In genomic region chr3:192929755-192930491, GRCh38 we compare ENCODE assay signal across 14 cellular contexts.
DNase-seq lines count a peak whose midpoint lies in the region; ATAC-seq lines count a peak whose summit lies in the region.
"Had no signal": no experiment of that assay in that cellular context is flagged by ENCODE, and none has a peak within 500 bp of the region (broad histone marks: within the 10 kb centered on the region; RNA-seq: fewer than 3 reads in every experiment).

No MANE protein-coding gene starts in this region.

- 0 out of 22 replicates have a peak, but pooled peaks cover 0 to under 1% (median 0%) of the 10 kb centered on the region in 11 experiments for H3K9me3 ChIP-seq in BLaER1 treated with 17β-estradiol and CSF1 and Interleukin-3, amounts not matched to agents 10 nM and 100 nM (replicated peaks in 1 of 11)

- H3K4me3 ChIP-seq in BLaER1 treated with 17β-estradiol and CSF1 and Interleukin-3, amounts not matched to agents 10 nM and 100 nM, result no peak overlapping the region

- H3K27me3 ChIP-seq in BLaER1 treated with 17β-estradiol and CSF1 and Interleukin-3, amounts not matched to agents 10 nM and 100 nM, result no peaks in the 10 kb centered on the region

- no peaks in the 10 kb centered on the region for H3K36me3 ChIP-seq in BLaER1 treated with 17β-estradiol and CSF1 and Interleukin-3, amounts not matched to agents 10 nM and 100 nM

- H3K27ac ChIP-seq in BLaER1 treated with 17β-estradiol and CSF1 and Interleukin-3, amounts not matched to agents 10 nM and 100 nM, result no peak overlapping the region; a peak in 1 of 22 replicates

- H3K4me2 ChIP-seq in BLaER1 treated with 17β-estradiol and CSF1 and Interleukin-3, amounts not matched to agents 10 nM and 100 nM, result peak overlapping the region in 9 of 11 experiments; percentile 7 to 64 (median 29); a peak in 12 of 22 replicates

- DNase-seq in LoVo (ENCODE audit: low spot score) (peak; percentile 62), astrocyte of the hippocampus (ENCODE audit: low read depth, low spot score) (peak; percentile 44), midbrain (lab: John Stamatoyannopoulos, UW) (peak; percentile 14), NCI-H2107 (lab: John Stamatoyannopoulos, UW) (no peak), NCI-H2171 treated with DMSO at 0.1 percent for 48 hours (lab: John Stamatoyannopoulos, UW) (no peak), HUDEP-2 (lab: John Stamatoyannopoulos, UW; ENCODE audit: unreplicated experiment in 76 of 76) (no peak)
- DNase-seq: activated T-cell treated with anti-CD3 and anti-CD28 coated beads, Interleukin-2, amount 50 U/mL, for 4 hours; DMS153; NCI-H187; NCI-H748 treated with DMSO at 0.1 percent for 48 hours; SHP77; stimulated activated CD4-positive, alpha-beta T cell treated with anti-CD3 and anti-CD28 coated beads, Interleukin-4, amount 100 ng/mL, for 4 hours had no signal

- ATAC-seq in GM18873 (IDR thresholded peaks at IDR 0.05; ENCODE audit: low FRiP score, unreplicated experiment), result no peak
- ATAC-seq: activated T-cell treated with anti-CD3 and anti-CD28 coated beads, Interleukin-2, amount 50 U/mL, for 4 hours had no signal

- peaks cover 7 to 29% (median 10%) of the 10 kb centered on the region in 10 experiments; a peak in 18 of 20 replicates for H3K4me1 ChIP-seq in BLaER1 treated with 17β-estradiol and CSF1 and Interleukin-3, amounts not matched to agents 10 nM and 100 nM

- no peaks in the 10 kb centered on the region for H4K20me1 ChIP-seq in BLaER1 treated with 17β-estradiol and CSF1 and Interleukin-3, amounts not matched to agents 10 nM and 100 nM

- H3K9ac ChIP-seq in BLaER1 treated with 17β-estradiol and CSF1 and Interleukin-3, amounts not matched to agents 10 nM and 100 nM, result no peak overlapping the region

Comparison
In these comparisons a context has a peak if more than half of its experiments do, and no peak if none do; other contexts are left out.
1. DNase-seq: peak in LoVo (single experiment), astrocyte of the hippocampus (single experiment) and midbrain (single experiment); none in NCI-H2107 (single experiment), NCI-H2171 treated with DMSO at 0.1 percent for 48 hours (single experiment) and HUDEP-2 (0 of 76).